In genomic region chr1:234773936-234774677, GRCh38 we compare ENCODE assay signal across 1 cellular context.
TF ChIP-seq lines count a peak whose summit lies in the region.

No MANE protein-coding gene starts in this region.

TF ChIP-seq in HepG2, 621 proteins besides CTCF, POLR2A, EP300 and RAD21:
- no peak for TF ChIP-seq ZBTB40 (IDR thresholded peaks at IDR 0.05)
- no peak for TF ChIP-seq ZBTB40 (CRISPR knock-in tag; IDR thresholded peaks at IDR 0.05)
- TF ChIP-seq DZIP1 (CRISPR knock-in tag; IDR thresholded peaks at IDR 0.05) = no peak
- no peak for TF ChIP-seq ZNF75D (CRISPR knock-in tag; IDR thresholded peaks at IDR 0.05; ENCODE audit: borderline replicate concordance)
- TF ChIP-seq ZNF230 (CRISPR knock-in tag; IDR thresholded peaks at IDR 0.05) = no peak
- no peak for TF ChIP-seq CEBPZ (IDR thresholded peaks at IDR 0.05; ENCODE audit: low read length)
- no peak for TF ChIP-seq SNAPC5 (CRISPR knock-in tag; IDR thresholded peaks at IDR 0.05; ENCODE audit: borderline replicate concordance)
- no peak for TF ChIP-seq ZFP91 (CRISPR knock-in tag; IDR thresholded peaks at IDR 0.05; ENCODE audit: borderline replicate concordance)
- TF ChIP-seq ZNF367 (CRISPR knock-in tag; IDR thresholded peaks at IDR 0.05; ENCODE audit: borderline replicate concordance) = no peak
- no peak for TF ChIP-seq ZMAT5 (CRISPR knock-in tag; IDR thresholded peaks at IDR 0.05; ENCODE audit: borderline replicate concordance, low read depth)
- peak; percentile 67; the same call in 1 of the 2 replicates for TF ChIP-seq ZNF7 (CRISPR knock-in tag; IDR thresholded peaks at IDR 0.05)
- no peak for TF ChIP-seq MYC (CRISPR knock-in tag; IDR thresholded peaks at IDR 0.05; ENCODE audit: borderline replicate concordance)
- TF ChIP-seq SYNCRIP (IDR thresholded peaks at IDR 0.05; ENCODE audit: insufficient read depth, low read depth, low read length) = no peak
- TF ChIP-seq ZNF280D (CRISPR knock-in tag; IDR thresholded peaks at IDR 0.05) = 0 out of 2 replicates have a peak, but pooled peaks have one; percentile 48
